Comparison of ENCODE assay signal across 25 cellular contexts in genomic region chr19:49749771-49750170, GRCh38. TPM values are rescaled to one million over a fixed set of nuclear protein-coding genes. Genes with fewer than 3 reads are reported as not detected.
"Had no signal": no experiment of that assay in that cellular context is flagged by ENCODE, and none has a peak within 500 bp of the region (broad histone marks: within the 10 kb centered on the region; RNA-seq: fewer than 3 reads in every experiment).

No MANE protein-coding gene starts in this region.

- H3K36me3 ChIP-seq: ascending aorta, breast epithelium, esophagus muscularis mucosa, left ventricle myocardium inferior, neutrophil, pancreas, suprapubic skin, tibial nerve had no signal

- H3K27ac Mint-ChIP-seq: activated CD4-positive, alpha-beta memory T cell treated with anti-CD3 and anti-CD28 coated beads for 36 hours; activated naive CD4-positive, alpha-beta T cell treated with anti-CD3 and anti-CD28 coated beads, Interleukin-2, amount 50 U/mL, for 24 hours; activated T-helper 1 cell treated with anti-CD3 and anti-CD28 coated beads, Interleukin-12 subunit alpha, Interleukin-12 subunit beta, Interleukin-2, Interleukin-4 antibody, amounts not matched to agents 30 ng/mL and 10 ng/mL and 1 ng/mL, durations not matched to agents 14 hours and 24 hours and 36 hours; nephron; stimulated activated naive CD8-positive, alpha-beta T cell treated with anti-CD3 and anti-CD28 coated beads, Interleukin-15, amount 100 ng/mL, for 72 hours; T-helper 1 cell treated with Interleukin-12 subunit alpha and Interleukin-12 subunit beta and Interleukin-4 antibody, amounts not matched to agents 30 μg/mL and 1 μg/mL, for 36 hours had no signal

- H3K27me3 ChIP-seq: ascending aorta, breast epithelium, esophagus muscularis mucosa, neutrophil, pancreas, suprapubic skin, tibial nerve had no signal

- H3K27ac ChIP-seq: ascending aorta, breast epithelium, coronary artery, esophagus muscularis mucosa, left ventricle myocardium inferior, neutrophil, pancreas, suprapubic skin, tibial nerve had no signal

- H3K4me3 ChIP-seq: ascending aorta, breast epithelium, coronary artery, esophagus muscularis mucosa, left ventricle myocardium inferior, pancreas, suprapubic skin, tibial nerve had no signal

- H3K9me3 ChIP-seq: ascending aorta, breast epithelium, esophagus muscularis mucosa, neutrophil, pancreas, suprapubic skin, tibial nerve had no signal

- H3K27me3 Mint-ChIP-seq: activated naive CD4-positive, alpha-beta T cell treated with anti-CD3 and anti-CD28 coated beads, Interleukin-2, amount 50 U/mL, for 24 hours had no signal

- ATAC-seq: stimulated activated effector memory CD8-positive, alpha-beta T cell treated with anti-CD3 and anti-CD28 coated beads, Interleukin-12 subunit alpha, Interleukin-12 subunit beta, amount 100 ng/mL, for 72 hours; stimulated activated naive CD8-positive, alpha-beta T cell treated with anti-CD3 and anti-CD28 coated beads, Interleukin-15, amount 100 ng/mL, for 72 hours had no signal

- H3K4me3 Mint-ChIP-seq: activated CD4-positive, alpha-beta memory T cell treated with anti-CD3 and anti-CD28 coated beads for 36 hours; activated naive CD4-positive, alpha-beta T cell treated with anti-CD3 and anti-CD28 coated beads, Interleukin-2, amount 50 U/mL, for 24 hours; activated T-helper 1 cell treated with anti-CD3 and anti-CD28 coated beads, Interleukin-12 subunit alpha, Interleukin-12 subunit beta, Interleukin-2, Interleukin-4 antibody, amounts not matched to agents 30 ng/mL and 10 ng/mL and 1 ng/mL, durations not matched to agents 14 hours and 24 hours and 36 hours; nephron; stimulated activated effector memory CD8-positive, alpha-beta T cell treated with anti-CD3 and anti-CD28 coated beads, Interleukin-12 subunit alpha, Interleukin-12 subunit beta, amount 100 ng/mL, for 72 hours; stimulated activated naive CD8-positive, alpha-beta T cell treated with anti-CD3 and anti-CD28 coated beads, Interleukin-15, amount 100 ng/mL, for 72 hours; T-helper 1 cell treated with Interleukin-12 subunit alpha and Interleukin-12 subunit beta and Interleukin-4 antibody, amounts not matched to agents 30 μg/mL and 1 μg/mL, for 36 hours had no signal

- H3K9me3 Mint-ChIP-seq: activated CD4-positive, alpha-beta memory T cell treated with anti-CD3 and anti-CD28 coated beads for 36 hours; activated naive CD4-positive, alpha-beta T cell treated with anti-CD3 and anti-CD28 coated beads, Interleukin-2, amount 50 U/mL, for 24 hours; activated T-helper 1 cell treated with anti-CD3 and anti-CD28 coated beads, Interleukin-12 subunit alpha, Interleukin-12 subunit beta, Interleukin-2, Interleukin-4 antibody, amounts not matched to agents 30 ng/mL and 10 ng/mL and 1 ng/mL, durations not matched to agents 14 hours and 24 hours and 36 hours; stimulated activated effector memory CD8-positive, alpha-beta T cell treated with anti-CD3 and anti-CD28 coated beads, Interleukin-12 subunit alpha, Interleukin-12 subunit beta, amount 100 ng/mL, for 72 hours; T-helper 1 cell treated with Interleukin-12 subunit alpha and Interleukin-12 subunit beta and Interleukin-4 antibody, amounts not matched to agents 30 μg/mL and 1 μg/mL, for 36 hours had no signal

- H3K4me1 ChIP-seq: ascending aorta, breast epithelium, left ventricle myocardium inferior, pancreas, suprapubic skin, tibial nerve had no signal

- FAIRE-seq: pancreas had no signal

- H3K4me1 Mint-ChIP-seq: activated naive CD4-positive, alpha-beta T cell treated with anti-CD3 and anti-CD28 coated beads, Interleukin-2, amount 50 U/mL, for 24 hours; nephron had no signal

- H3K36me3 Mint-ChIP-seq: activated CD4-positive, alpha-beta memory T cell treated with anti-CD3 and anti-CD28 coated beads for 36 hours; activated naive CD4-positive, alpha-beta T cell treated with anti-CD3 and anti-CD28 coated beads, Interleukin-2, amount 50 U/mL, for 24 hours; immature natural killer cell; stimulated activated effector memory CD8-positive, alpha-beta T cell treated with anti-CD3 and anti-CD28 coated beads, Interleukin-12 subunit alpha, Interleukin-12 subunit beta, amount 100 ng/mL, for 72 hours had no signal

- DNase-seq: activated CD4-positive, alpha-beta memory T cell treated with anti-CD3 and anti-CD28 coated beads for 36 hours; activated CD4-positive, alpha-beta T cell treated with anti-CD3 and anti-CD28 coated beads for 48 hours; activated CD4-positive, CD25-positive, alpha-beta regulatory T cell; activated gamma-delta T cell treated with Interleukin-2 at 50 U/mL for 16 hours; left ventricle myocardium inferior; midbrain; pancreas; right cardiac atrium; stimulated activated CD4-positive, alpha-beta T cell treated with anti-CD3 and anti-CD28 coated beads, Interleukin-12 subunit alpha, Interleukin-12 subunit beta, amount 100 ng/mL, for 4 hours; stimulated activated naive CD8-positive, alpha-beta T cell treated with anti-CD3 and anti-CD28 coated beads, Interleukin-15, amount 100 ng/mL, for 72 hours had no signal

RNA-seq across cellular contexts. Expression of gene TSKS, which starts 13.3 kb away (rescaled TPM):
- total RNA-seq: ascending aorta, glomerular endothelial cell, pulmonary artery endothelial cell had no signal

RNA-seq across cellular contexts. Expression of gene CPT1C, which starts 58.9 kb away (rescaled TPM):
- polyA plus RNA-seq: immature natural killer cell had no signal
